14 cellular contexts compared by ENCODE assay signal in genomic region chr4:8472166-8472688, GRCh38. TPM values are rescaled to one million over a fixed set of nuclear protein-coding genes. Genes with fewer than 3 reads are reported as not detected.
DNase-seq lines count a peak whose midpoint lies in the region; ATAC-seq and TF ChIP-seq lines count a peak whose summit lies in the region.
"Had no signal": no experiment of that assay in that cellular context is flagged by ENCODE, and none has a peak within 500 bp of the region (broad histone marks: within the 10 kb centered on the region; RNA-seq: fewer than 3 reads in every experiment).

No MANE protein-coding gene starts in this region.

- peaks cover 14% of the 10 kb centered on the region for H3K4me1 ChIP-seq in Caco-2
- H3K4me1 ChIP-seq in PC-9 (replicated peaks; ENCODE audit: insufficient read depth): peaks cover 15% of the 10 kb centered on the region; the same call in 1 of the 2 replicates
- peaks cover 6 to 13% (median 11%) of the 10 kb centered on the region in 3 donors for H3K4me1 ChIP-seq in skeletal muscle tissue (ENCODE audit: control insufficient read depth in 3 of 3, insufficient read depth in 3 of 3, low read length in 3 of 3)
- no peaks in the 10 kb centered on the region for H3K4me1 ChIP-seq in OCI-LY7 (ENCODE audit: insufficient read depth, low read length, poor library complexity, severe bottlenecking)

- no peak overlapping the region for H2AFZ ChIP-seq in PC-9
- H2AFZ ChIP-seq in OCI-LY7 (ENCODE audit: low read length): no peak overlapping the region

- H3K4me3 Mint-ChIP-seq in Caco-2 (ENCODE audit: unreplicated experiment): no peak overlapping the region
- no peak overlapping the region for H3K4me3 Mint-ChIP-seq in stimulated activated memory B cell treated with anti-CD40 and anti-IgM and Interleukin-4, amounts not matched to agents 10 μg/mL and 1 μg/mL and 100 μg/mL, for 72 hours
- H3K4me3 Mint-ChIP-seq: naive thymus-derived CD8-positive, alpha-beta T cell had no signal

- BruUV-seq in Caco-2 (replicated peaks; lab: Mats Ljungman, UMichigan): no TSS peak
- BruUV-seq in PC-9 (replicated peaks; lab: Mats Ljungman, UMichigan): no TSS peak
- no TSS peak for BruUV-seq in OCI-LY7 (replicated peaks; lab: Mats Ljungman, UMichigan)

- H3K27me3 Mint-ChIP-seq in Caco-2 (ENCODE audit: insufficient read depth, unreplicated experiment): no peaks in the 10 kb centered on the region
- H3K27me3 Mint-ChIP-seq in stimulated activated memory B cell treated with anti-CD40 and anti-IgM and Interleukin-4, amounts not matched to agents 10 μg/mL and 1 μg/mL and 100 μg/mL, for 72 hours: no peaks in the 10 kb centered on the region
- H3K27me3 Mint-ChIP-seq: naive thymus-derived CD8-positive, alpha-beta T cell had no signal

- H3K79me2 ChIP-seq in PC-9 (ENCODE audit: low read depth): no peaks in the 10 kb centered on the region
- H3K79me2 ChIP-seq in OCI-LY7 (ENCODE audit: insufficient read depth, low read depth, low read length): no peaks in the 10 kb centered on the region

- H3K4me3 ChIP-seq in Caco-2 (ENCODE audit: low read depth, low read length) (no peak overlapping the region), PC-9 (no peak overlapping the region), skeletal muscle tissue (ENCODE audit: low read length in 3 of 3) (no peak overlapping the region), OCI-LY7 (ENCODE audit: low read depth, low read length, poor library complexity, severe bottlenecking) (no peak overlapping the region)

- H3K9me3 ChIP-seq in Caco-2 (no peaks in the 10 kb centered on the region), PC-9 (ENCODE audit: insufficient read depth, low read depth) (no peaks in the 10 kb centered on the region), skeletal muscle tissue (ENCODE audit: control insufficient read depth in 3 of 3, low read length in 3 of 3) (no peaks in the 10 kb centered on the region), OCI-LY7 (ENCODE audit: low read length) (no peaks in the 10 kb centered on the region)

- CTCF ChIA-PET in Caco-2 (lab: Charles Lee) (interaction anchor here (1.0 kb wide), 1 partner anchor 114 kb away, joined by 6 read pairs; no protein-coding TSS in a partner anchor), PC-9 (lab: Charles Lee) (interaction anchor here (0.5 to 1.2 kb wide), 4 partner anchors 62 to 146 kb away, joined by 3 to 10 read pairs (median 3); no protein-coding TSS in a partner anchor), OCI-LY7 (lab: Charles Lee; ENCODE audit: unreplicated experiment) (no interaction called here)

- H3K4me2 ChIP-seq in PC-9 (no peak overlapping the region), OCI-LY7 (ENCODE audit: low read length) (no peak overlapping the region)

- no peak overlapping the region for H3K9ac ChIP-seq in skeletal muscle tissue (ENCODE audit: low read depth in 1 of 3, low read length in 3 of 3)

- H3K36me3 ChIP-seq in Caco-2 (ENCODE audit: control insufficient read depth, insufficient read depth, low read length): no peaks in the 10 kb centered on the region; the same call in 1 of the 2 replicates
- H3K36me3 ChIP-seq in PC-9 (ENCODE audit: low read depth): no peaks in the 10 kb centered on the region
- peaks cover 26 to 38% (median 34%) of the 10 kb centered on the region in 3 donors for H3K36me3 ChIP-seq in skeletal muscle tissue (ENCODE audit: control insufficient read depth in 3 of 3, insufficient read depth in 3 of 3, low read length in 3 of 3)
- peaks cover 27% of the 10 kb centered on the region; the same call in 1 of the 2 replicates for H3K36me3 ChIP-seq in OCI-LY7 (ENCODE audit: insufficient read depth, low read length)

- H4K20me1 ChIP-seq in PC-9 (ENCODE audit: insufficient read depth): no peaks in the 10 kb centered on the region
- H4K20me1 ChIP-seq in OCI-LY7 (ENCODE audit: insufficient read depth, low read length): no peaks in the 10 kb centered on the region

- no peak for ATAC-seq in stimulated activated memory B cell treated with anti-CD40 and anti-IgM and Interleukin-4, amounts not matched to agents 10 μg/mL and 1 μg/mL and 100 μg/mL, for 72 hours
- ATAC-seq: naive thymus-derived CD8-positive, alpha-beta T cell had no signal

- TF ChIP-seq CTCF in Caco-2 (IDR thresholded peaks at IDR 0.05; ENCODE audit: insufficient read depth in 1 of 2, low read depth in 1 of 2, low read length in 1 of 2, severe bottlenecking in 1 of 2, unreplicated experiment in 1 of 2): no peak
- TF ChIP-seq CTCF in PC-9 (conservative IDR thresholded peaks at IDR 0.05): no peak
- no peak for TF ChIP-seq CTCF in OCI-LY7 (conservative IDR thresholded peaks at IDR 0.05; ENCODE audit: low read length)

- no peaks in the 10 kb centered on the region for H3K9me3 Mint-ChIP-seq in Caco-2 (ENCODE audit: unreplicated experiment)
- H3K9me3 Mint-ChIP-seq in stimulated activated memory B cell treated with anti-CD40 and anti-IgM and Interleukin-4, amounts not matched to agents 10 μg/mL and 1 μg/mL and 100 μg/mL, for 72 hours: no peaks in the 10 kb centered on the region
- H3K9me3 Mint-ChIP-seq: naive thymus-derived CD8-positive, alpha-beta T cell had no signal

- intact Hi-C loops in Caco-2 (cut with micrococcal nuclease; ENCODE audit: unreplicated experiment): no loop called here
- intact Hi-C loops in PC-9 (cut with micrococcal nuclease; ENCODE audit: unreplicated experiment): no loop called here
- intact Hi-C loops in OCI-LY7 (cut with micrococcal nuclease; ENCODE audit: unreplicated experiment): no loop called here

- H3K27ac ChIP-seq in PC-9 (peak overlapping the region; percentile 58), skeletal muscle tissue (ENCODE audit: low read depth, low read length) (peak overlapping the region; percentile 23), OCI-LY7 (ENCODE audit: low read depth, low read length, poor library complexity, severe bottlenecking) (no peak overlapping the region)
- H3K27ac ChIP-seq: C4-2B had no signal

- peak overlapping the region; percentile 18 for H3K27ac Mint-ChIP-seq in Caco-2 (ENCODE audit: unreplicated experiment)
- no peak overlapping the region for H3K27ac Mint-ChIP-seq in stimulated activated memory B cell treated with anti-CD40 and anti-IgM and Interleukin-4, amounts not matched to agents 10 μg/mL and 1 μg/mL and 100 μg/mL, for 72 hours

- H3K36me3 Mint-ChIP-seq in Caco-2 (ENCODE audit: insufficient read depth, unreplicated experiment): peaks cover 31% of the 10 kb centered on the region
- peaks cover 62% of the 10 kb centered on the region for H3K36me3 Mint-ChIP-seq in stimulated activated memory B cell treated with anti-CD40 and anti-IgM and Interleukin-4, amounts not matched to agents 10 μg/mL and 1 μg/mL and 100 μg/mL, for 72 hours

- H3K27me3 ChIP-seq in Caco-2 (replicated peaks; ENCODE audit: control insufficient read depth, insufficient read depth, low read length): no peaks in the 10 kb centered on the region
- H3K27me3 ChIP-seq in PC-9 (ENCODE audit: insufficient read depth, low read depth): no peaks in the 10 kb centered on the region
- H3K27me3 ChIP-seq in skeletal muscle tissue (ENCODE audit: control insufficient read depth in 3 of 3, insufficient read depth in 3 of 3, low read length in 3 of 3): no peaks in the 10 kb centered on the region

- no peak for DNase-seq in Caco-2
- no peak for DNase-seq in PC-9
- DNase-seq in hepatic stellate cell (ENCODE audit: low spot score): peak; percentile 34
- DNase-seq in NCI-H510A treated with DMSO at 0.1 percent for 48 hours (lab: John Stamatoyannopoulos, UW): no peak
- no peak for DNase-seq in OCI-LY7 (ENCODE audit: low spot score)
- no peak for DNase-seq in effector CD4-positive, alpha-beta T cell
- DNase-seq: activated CD4-positive, alpha-beta T cell treated with anti-CD3 and anti-CD28 coated beads for 4 hours; caudate nucleus; KG1; NCI-H1930 had no signal

- H3K9me2 ChIP-seq in PC-9 (ENCODE audit: insufficient read depth): no peaks in the 10 kb centered on the region
- H3K9me2 ChIP-seq in OCI-LY7 (ENCODE audit: insufficient read depth, low read length): no peaks in the 10 kb centered on the region

- H3F3A ChIP-seq in PC-9 (ENCODE audit: insufficient read depth, low read depth): peaks cover 17% of the 10 kb centered on the region; the same call in 1 of the 2 replicates

- H3K4me1 Mint-ChIP-seq in Caco-2 (ENCODE audit: low read depth, unreplicated experiment): peaks cover 7% of the 10 kb centered on the region
- peaks cover 4% of the 10 kb centered on the region for H3K4me1 Mint-ChIP-seq in stimulated activated memory B cell treated with anti-CD40 and anti-IgM and Interleukin-4, amounts not matched to agents 10 μg/mL and 1 μg/mL and 100 μg/mL, for 72 hours

- POLR2A ChIA-PET in Caco-2 (lab: Charles Lee) (interaction anchor here (0.6 kb wide), 1 partner anchor 37 kb away, joined by 9 read pairs; no protein-coding TSS in a partner anchor), PC-9 (lab: Charles Lee; ENCODE audit: unreplicated experiment) (interaction anchor here (0.6 kb wide), 1 partner anchor 77 kb away, joined by 4 read pairs; no protein-coding TSS in a partner anchor), OCI-LY7 (lab: Charles Lee) (no interaction called here)

RNA-seq across cellular contexts. Expression of gene TRMT44, which starts 31.6 kb away (rescaled TPM):
- total RNA-seq in Caco-2 (2022): 22.3 and 23.4 TPM in 2 replicates
- 17.4 and 17.9 TPM in 2 replicates for total RNA-seq in PC-9 (2021)
- total RNA-seq in skeletal muscle tissue: 11.0 TPM
- 23.0 and 26.6 TPM in 2 replicates for total RNA-seq in OCI-LY7 (2014; rRNA removed; shearing (Covaris generic))
- 23.3 and 28.3 TPM in 2 replicates for total RNA-seq in OCI-LY7 (2022)

RNA-seq across cellular contexts. Expression of gene ACOX3, which starts 31.7 kb away (rescaled TPM):
- total RNA-seq in Caco-2 (2022) (11.5 and 14.1 TPM in 2 replicates), PC-9 (2021) (21.0 and 26.1 TPM in 2 replicates), skeletal muscle tissue (21.9 TPM), OCI-LY7 (2022) (16.8 and 21.0 TPM in 2 replicates)
- total RNA-seq in OCI-LY7 (2014; rRNA removed; shearing (Covaris generic)): 10.4 and 12.7 TPM in 2 replicates
